8 cellular contexts compared by ENCODE assay signal in genomic region chr17:10197721-10198508, GRCh38. TPM values are rescaled to one million over a fixed set of nuclear protein-coding genes. Genes with fewer than 3 reads are reported as not detected.
DNase-seq lines count a peak whose midpoint lies in the region; ATAC-seq, FAIRE-seq and TF ChIP-seq lines count a peak whose summit lies in the region.

No MANE protein-coding gene starts in this region.

- H3K27me3 ChIP-seq in right lobe of liver, result peaks cover 0 to 4% of the 10 kb centered on the region in 2 donors
- no peaks in the 10 kb centered on the region for H3K27me3 ChIP-seq in HepG2 (ENCODE audit: control insufficient read depth in 1 of 2, insufficient read depth in 2 of 2, low read length in 2 of 2)
- no peaks in the 10 kb centered on the region for H3K27me3 ChIP-seq in mesendoderm (ENCODE audit: insufficient read depth, low read length, poor library complexity)

- no peaks in the 10 kb centered on the region for H3K79me2 ChIP-seq in HepG2 (ENCODE audit: insufficient read depth, low read length)
- H3K79me2 ChIP-seq in mesendoderm (ENCODE audit: control insufficient read depth, insufficient read depth, low read length), result peaks cover 12% of the 10 kb centered on the region

- POLR2A ChIA-PET in HepG2 (lab: Yijun Ruan, JAX), result no interaction called here

- DNase-seq in right lobe of liver (peak in 1 of 3 donors; percentile 29), HepG2 (ENCODE audit: low spot score) (no peak), astrocyte of the spinal cord (ENCODE audit: low read depth, low spot score) (no peak), mesendoderm (peak; percentile 46), MV-4-11 (lab: John Stamatoyannopoulos, UW) (no peak), GM19239 (ENCODE audit: insufficient read length, low spot score) (no peak)
- DNase-seq in activated CD4-positive, CD25-positive, alpha-beta regulatory T cell treated with anti-CD3 and anti-CD28 coated beads, Interleukin-2, amount 50 U/mL, for 72 hours, result no peak

- H2AK5ac ChIP-seq in mesendoderm (ENCODE audit: low read length), result no peak overlapping the region

- CTCF ChIA-PET in HepG2 (lab: Yijun Ruan, JAX; ENCODE audit: low intra/inter-chr PET ratio, low total read pairs), result no interaction called here

- H3K4me2 ChIP-seq in HepG2 (ENCODE audit: low read depth, low read length), result no peak overlapping the region
- peak overlapping the region; percentile 94 for H3K4me2 ChIP-seq in mesendoderm (ENCODE audit: low read length)

- no peak overlapping the region for H3K4ac ChIP-seq in mesendoderm (ENCODE audit: low read depth, low read length)

- H4K8ac ChIP-seq in mesendoderm (ENCODE audit: low read depth, low read length), result no peak overlapping the region

- no peaks in the 10 kb centered on the region for H3K9me3 ChIP-seq in right lobe of liver
- peaks cover 12% of the 10 kb centered on the region for H3K9me3 ChIP-seq in HepG2 (ENCODE audit: low read length)

- no peak overlapping the region for H2BK15ac ChIP-seq in mesendoderm (replicated peaks; ENCODE audit: low read depth)

- H3K36me3 ChIP-seq in right lobe of liver (no peaks in the 10 kb centered on the region), HepG2 (replicated peaks in 1 of 2; ENCODE audit: control insufficient read depth in 1 of 2, insufficient read depth in 2 of 2, low read length in 2 of 2) (no peaks in the 10 kb centered on the region), mesendoderm (ENCODE audit: control insufficient read depth, insufficient read depth, low read length) (no peaks in the 10 kb centered on the region), urinary bladder (ENCODE audit: insufficient read depth) (no peaks in the 10 kb centered on the region)

- in situ Hi-C loops in HepG2 (cut with HindIII; ENCODE audit: extremely low pct_ligation_motif_present, low pct_unique_long_range_greater_than_20kb) (no loop called here), astrocyte of the spinal cord (cut with HindIII; ENCODE audit: low sequenced_read_pairs) (no loop called here)

- peaks cover 18% of the 10 kb centered on the region for H3K79me1 ChIP-seq in mesendoderm (ENCODE audit: low read length)

- no peak overlapping the region for H2AFZ ChIP-seq in HepG2 (ENCODE audit: low read length)

- peak overlapping the region; percentile 86 for H3K18ac ChIP-seq in mesendoderm (ENCODE audit: low read length)

- TF ChIP-seq CTCF in right lobe of liver (IDR thresholded peaks at IDR 0.05), result no peak
- no peak for TF ChIP-seq CTCF in HepG2 (CRISPR knock-in tag; IDR thresholded peaks at IDR 0.05)
- TF ChIP-seq CTCF in astrocyte of the spinal cord (IDR thresholded peaks at IDR 0.05; ENCODE audit: low read depth, low read length), result no peak

- H3K56ac ChIP-seq in mesendoderm (ENCODE audit: low read length), result peak overlapping the region; percentile 96

- WGBS in right lobe of liver (ENCODE audit: insufficient coverage, low coverage, low lambda C conversion rate, missing lambda C conversion rate), result no CpG with 5 or more reads among the region's 90 CpGs
- 58% methylated on average over 14 of the region's 90 CpGs for WGBS in HepG2 (ENCODE audit: low lambda C conversion rate)
- WGBS in mesendoderm (ENCODE audit: extremely low coverage, insufficient coverage, low lambda C conversion rate), result no CpG with 5 or more reads among the region's 90 CpGs
- WGBS in urinary bladder, result 1% methylated on average over 90 of the region's 90 CpGs

- no peak overlapping the region for H3K27ac ChIP-seq in right lobe of liver
- H3K27ac ChIP-seq in HepG2 (ENCODE audit: extremely low read length, insufficient read depth, low read length), result no peak overlapping the region
- no peak overlapping the region for H3K27ac ChIP-seq in mesendoderm (ENCODE audit: low read depth, low read length)
- H3K27ac ChIP-seq in urinary bladder (ENCODE audit: low read depth), result no peak overlapping the region

- H3K4me1 ChIP-seq in right lobe of liver, result no peaks in the 10 kb centered on the region
- H3K4me1 ChIP-seq in HepG2 (ENCODE audit: insufficient read depth, low read length), result no peaks in the 10 kb centered on the region
- H3K4me1 ChIP-seq in mesendoderm (ENCODE audit: control insufficient read depth, low read depth, low read length), result no peaks in the 10 kb centered on the region
- H3K4me1 ChIP-seq in urinary bladder (ENCODE audit: insufficient read depth), result no peaks in the 10 kb centered on the region

- H3K9ac ChIP-seq in HepG2 (ENCODE audit: insufficient read depth, low read depth, low read length) (no peak overlapping the region), mesendoderm (ENCODE audit: low read length) (peak overlapping the region; percentile 92)

- H4K5ac ChIP-seq in mesendoderm (ENCODE audit: low read length), result no peak overlapping the region

- no peaks in the 10 kb centered on the region for H4K20me1 ChIP-seq in HepG2 (ENCODE audit: insufficient read depth, low read length)

- no peak overlapping the region for H2BK120ac ChIP-seq in mesendoderm (ENCODE audit: low read depth, low read length)

- TF ChIP-seq POLR2A in right lobe of liver (IDR thresholded peaks at IDR 0.05) (no peak), HepG2 (IDR thresholded peaks at IDR 0.05; ENCODE audit: insufficient read depth in 1 of 2, low read depth in 2 of 2, low read length in 2 of 2) (no peak)

- H3K4me3 ChIP-seq in right lobe of liver (peak overlapping the region; percentile 28 to 51 (median 41)), HepG2 (replicated peaks in 1 of 3; ENCODE audit: insufficient read depth in 1 of 3, low read depth in 2 of 3, low read length in 3 of 3) (no peak overlapping the region), astrocyte of the spinal cord (ENCODE audit: low read depth, low read length) (peak overlapping the region; percentile 31), mesendoderm (ENCODE audit: low read length) (peak overlapping the region; percentile 79), urinary bladder (ENCODE audit: low read depth, low read length) (peak overlapping the region; percentile 77)

- no peak overlapping the region for H2BK5ac ChIP-seq in mesendoderm (ENCODE audit: low read length)

- FAIRE-seq in HepG2 (lab: Jason Lieb, UNC) (no peak), GM19239 (lab: Jason Lieb, UNC) (no peak)

- TF ChIP-seq RAD21 in HepG2 (CRISPR knock-in tag; IDR thresholded peaks at IDR 0.05), result no peak

- peak overlapping the region; percentile 89 for H3K23ac ChIP-seq in mesendoderm (ENCODE audit: low read length)

- peak; percentile 22 to 44 (median 30) for ATAC-seq in right lobe of liver
- no peak for ATAC-seq in HepG2

- no peak for TF ChIP-seq EP300 in HepG2 (IDR thresholded peaks at IDR 0.05; ENCODE audit: low read depth in 2 of 2, low read length in 2 of 2)
- TF ChIP-seq EP300 in HepG2 (CRISPR knock-in tag; IDR thresholded peaks at IDR 0.05; ENCODE audit: borderline replicate concordance), result no peak

- intact Hi-C loops in right lobe of liver (cut with DNase I) (no loop called here), HepG2 (cut with micrococcal nuclease; ENCODE audit: unreplicated experiment) (no loop called here)

- no TSS peak for BruUV-seq in HepG2 (replicated peaks; lab: Mats Ljungman, UMichigan)

TF ChIP-seq in HepG2, 621 proteins besides CTCF, POLR2A, EP300 and RAD21:
- TF ChIP-seq ZNF317 (CRISPR knock-in tag; IDR thresholded peaks at IDR 0.05), result no peak
- no peak for TF ChIP-seq STAT6 (CRISPR knock-in tag; IDR thresholded peaks at IDR 0.05; ENCODE audit: borderline replicate concordance)

RNA-seq across cellular contexts. Expression of gene GAS7, which starts 0.5 kb away (rescaled TPM):
- 1 to 10 TPM; 1.6 to 7.1 (median 2.7) TPM for total RNA-seq in right lobe of liver
- 5.2 and 6.9 TPM in 2 replicates for total RNA-seq in HepG2 (2016; rRNA removed; fragmentation: Illumina TruSeq; extraction: Trizol)
- 1.0 and 1.4 TPM in 2 replicates for total RNA-seq in HepG2 (2016; cell fraction: cytosol; rRNA removed; fragmentation: Illumina TruSeq; extraction: Trizol; ENCODE audit: low read depth)
- total RNA-seq in HepG2 (2016; cell fraction: insoluble cytoplasmic fraction; rRNA removed; fragmentation: Illumina TruSeq; extraction: Trizol), result 4.7 and 6.1 TPM in 2 replicates
- 3.3 and 4.7 TPM in 2 replicates for total RNA-seq in HepG2 (2016; cell fraction: membrane; rRNA removed; fragmentation: Illumina TruSeq; extraction: Trizol)
- 3.9 and 4.4 TPM in 2 replicates for total RNA-seq in HepG2 (2016; cell fraction: nucleus; rRNA removed; fragmentation: Illumina TruSeq; extraction: Trizol)
- polyA plus RNA-seq in HepG2 (2011; rRNA removed), result 0.55 and 1.0 TPM in 2 replicates
- 0.29 and 0.79 TPM in 2 replicates for polyA plus RNA-seq in HepG2 (2011; cell fraction: cytosol; rRNA removed)
- polyA plus RNA-seq in HepG2 (2011; cell fraction: nucleus; rRNA removed), result 0.54 and 0.76 TPM in 2 replicates
- polyA plus RNA-seq in HepG2 (2012), result 0.34 and 0.36 TPM in 2 replicates
- polyA plus RNA-seq in HepG2 (2016; cell fraction: cytosol; fragmentation: Illumina TruSeq; extraction: Trizol; ENCODE audit: low read depth), result 0.76 and 0.88 TPM in 2 replicates
- polyA plus RNA-seq in HepG2 (2016; cell fraction: insoluble cytoplasmic fraction; fragmentation: Illumina TruSeq; extraction: Trizol; ENCODE audit: low read depth), result 3.5 and 3.7 TPM in 2 replicates
- 2.3 and 3.5 TPM in 2 replicates for polyA plus RNA-seq in HepG2 (2016; cell fraction: membrane; fragmentation: Illumina TruSeq; extraction: Trizol; ENCODE audit: low read depth)
- 2.7 and 3.7 TPM in 2 replicates for polyA plus RNA-seq in HepG2 (2016; cell fraction: nucleus; fragmentation: Illumina TruSeq; extraction: Trizol; ENCODE audit: insufficient read depth, low read depth)
- polyA minus RNA-seq in HepG2 (2011; rRNA and poly(A)+ RNA removed; ENCODE audit: low replicate concordance), result 2.3 and 4.2 TPM in 2 replicates
- polyA minus RNA-seq in HepG2 (2011; cell fraction: cytosol; rRNA and poly(A)+ RNA removed), result 1.1 and 1.7 TPM in 2 replicates
- 1.0 and 1.1 TPM in 2 replicates for polyA minus RNA-seq in HepG2 (2011; cell fraction: nucleus; rRNA and poly(A)+ RNA removed)
- polyA plus RNA-seq in mesendoderm (2013, experiment 1 of 2), result 14.3 TPM
- 14.0 TPM for polyA plus RNA-seq in mesendoderm (2013, experiment 2 of 2)
- total RNA-seq in urinary bladder, result 86.7 TPM
- polyA plus RNA-seq in urinary bladder, result 32.7 TPM

Comparison
In these comparisons a context has a peak if more than half of its experiments do, and no peak if none do; other contexts are left out.
1. H3K4me3 ChIP-seq: peak in right lobe of liver (3 of 3), astrocyte of the spinal cord (single experiment), mesendoderm (single experiment) and urinary bladder (single experiment); none in HepG2 (0 of 3).
2. RNA of gene GAS7, which starts 0.5 kb away (total RNA-seq): 86.7 TPM in urinary bladder (single experiment); 1.0 to 6.9 TPM in HepG2 and 1.6 to 7.1 TPM in right lobe of liver; every median in the first group is over 10 times any median in the second.